8 cellular contexts compared by ENCODE assay signal in genomic region chr20:36465109-36466080, GRCh38.
DNase-seq lines count a peak whose midpoint lies in the region; ATAC-seq and TF ChIP-seq lines count a peak whose summit lies in the region.

No MANE protein-coding gene starts in this region.

- H3K9me3 ChIP-seq in SJCRH30 (replicated peaks) (no peaks in the 10 kb centered on the region), adrenal gland (replicated peaks in 1 of 3) (no peaks in the 10 kb centered on the region)

- no peaks in the 10 kb centered on the region for H3K27me3 ChIP-seq in SJCRH30
- H3K27me3 ChIP-seq in adrenal gland, result no peaks in the 10 kb centered on the region

- H3K4me3 ChIP-seq in SJCRH30 (no peak overlapping the region), adrenal gland (no peak overlapping the region)

- intact Hi-C loops in adrenal gland (cut with DNase I), result loop anchor here in 1 of 2 donors (5.0 kb wide), 1 partner anchor 57 kb away; no protein-coding TSS in a partner anchor

- TF ChIP-seq POLR2A in adrenal gland (IDR thresholded peaks at IDR 0.05), result peak in 1 of 2 donors; percentile 62

- ATAC-seq in HG02884 (IDR thresholded peaks at IDR 0.05; ENCODE audit: unreplicated experiment), result no peak

- H3K4me1 ChIP-seq in SJCRH30 (peaks cover 44% of the 10 kb centered on the region), adrenal gland (replicated peaks in 1 of 2) (peaks cover 45 to 79% of the 10 kb centered on the region in 2 donors)

- WGBS in adrenal gland, 4 donors, result 36 to 44% (median 41%) methylated on average over 10 to 12 of the region's 12 CpGs

- no peak overlapping the region for H3K27ac ChIP-seq in SJCRH30
- peak overlapping the region in 4 of 5 donors; percentile 13 to 92 (median 68) for H3K27ac ChIP-seq in adrenal gland

- no peak for TF ChIP-seq CTCF in adrenal gland (IDR thresholded peaks at IDR 0.05)

- no peaks in the 10 kb centered on the region for H3K36me3 ChIP-seq in SJCRH30
- H3K36me3 ChIP-seq in adrenal gland (replicated peaks in 1 of 2), result no peaks in the 10 kb centered on the region

- DNase-seq in NCI-H510A treated with DMSO at 0.1 percent for 48 hours (lab: John Stamatoyannopoulos, UW), result peak; percentile 42
- no peak for DNase-seq in NCI-H510A (lab: John Stamatoyannopoulos, UW)
- DNase-seq in SJCRH30, result peak; percentile 50 to 53
- peak in 6 of 7 donors; percentile 60 to 80 (median 74) for DNase-seq in adrenal gland
- DNase-seq in hepatic stellate cell (ENCODE audit: low spot score), result peak; percentile 93
- peak; percentile 58 for DNase-seq in stimulated activated CD4-positive, alpha-beta T cell treated with anti-CD3 and anti-CD28 coated beads, Interleukin-1b, Interleukin-23, amount 100 ng/mL, for 48 hours
- no peak for DNase-seq in DMS114 treated with DMSO at 0.1 percent for 48 hours (lab: John Stamatoyannopoulos, UW; ENCODE audit: unreplicated experiment)

Comparison
In these comparisons a context has a peak if more than half of its experiments do, and no peak if none do; other contexts are left out.
1. DNase-seq: peak in NCI-H510A treated with DMSO at 0.1 percent for 48 hours (single experiment), SJCRH30 (2 of 2), adrenal gland (6 of 7), hepatic stellate cell (single experiment) and stimulated activated CD4-positive, alpha-beta T cell treated with anti-CD3 and anti-CD28 coated beads, Interleukin-1b, Interleukin-23, amount 100 ng/mL, for 48 hours (single experiment); none in NCI-H510A (single experiment) and DMS114 treated with DMSO at 0.1 percent for 48 hours (single experiment).